12 cellular contexts compared by ENCODE assay signal in the genomic region with DNA sequence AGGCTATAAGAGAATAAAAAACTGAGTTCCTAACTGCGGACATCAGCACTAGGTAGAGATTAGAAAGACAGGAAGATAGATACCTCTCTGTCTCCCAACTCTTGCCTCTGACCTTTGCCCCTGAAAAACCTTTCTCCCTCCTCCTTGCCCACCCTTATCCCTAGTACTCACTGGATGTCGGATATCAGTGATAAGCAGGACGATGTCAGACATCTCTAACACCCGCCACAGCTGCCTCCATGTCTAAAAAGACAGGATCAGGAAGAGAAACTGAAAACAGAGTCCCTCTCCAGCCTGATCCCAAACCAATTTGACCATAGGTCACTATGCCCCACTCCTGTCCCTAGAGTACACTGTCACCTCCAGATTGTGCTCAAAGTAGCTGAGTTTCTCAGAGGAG. TPM values are rescaled to one million over a fixed set of nuclear protein-coding genes. Genes with fewer than 3 reads are reported as not detected.
DNase-seq lines count a peak whose midpoint lies in the region; FAIRE-seq and TF ChIP-seq lines count a peak whose summit lies in the region.
"Had no signal": no experiment of that assay in that cellular context is flagged by ENCODE, and none has a peak within 500 bp of the region (broad histone marks: within the 10 kb centered on the region; RNA-seq: fewer than 3 reads in every experiment).

No MANE protein-coding gene starts in this region.

- no peak overlapping the region for H2BK20ac ChIP-seq in H1 (ENCODE audit: low read length)

- peaks cover 30% of the 10 kb centered on the region for H3K79me2 ChIP-seq in OCI-LY7 (ENCODE audit: insufficient read depth, low read depth, low read length)
- H3K79me2 ChIP-seq in H1 (ENCODE audit: control insufficient read depth in 1 of 2, insufficient read depth in 2 of 2, low read length in 2 of 2): peaks cover 3 to 32% of the 10 kb centered on the region in 2 experiments

- H2AFZ ChIP-seq in OCI-LY7 (ENCODE audit: low read length): no peak overlapping the region
- no peak overlapping the region for H2AFZ ChIP-seq in H1 (ENCODE audit: low read length)
- H2AFZ ChIP-seq: PC-9 had no signal

- H2BK5ac ChIP-seq in H1 (ENCODE audit: low read depth, low read length): no peak overlapping the region

- no peak for TF ChIP-seq RAD21 in H1 (IDR thresholded peaks at IDR 0.05 in 1 of 2, conservative IDR thresholded peaks at IDR 0.05 in 1 of 2; ENCODE audit: low read depth in 2 of 2, low read length in 2 of 2)

- no peak overlapping the region for H3K18ac ChIP-seq in H1 (ENCODE audit: extremely low read depth, low read length)

- no peaks in the 10 kb centered on the region for H3K9me3 ChIP-seq in ES-I3 (ENCODE audit: control insufficient read depth, insufficient read depth, low read length)
- H3K9me3 ChIP-seq in OCI-LY7 (ENCODE audit: low read length): no peaks in the 10 kb centered on the region
- no peaks in the 10 kb centered on the region for H3K9me3 ChIP-seq in H1 (ENCODE audit: insufficient read depth in 2 of 2, low read depth in 1 of 2, low read length in 1 of 2)
- H3K9me3 ChIP-seq in small intestine (ENCODE audit: control insufficient read depth, low read depth): no peaks in the 10 kb centered on the region
- H3K9me3 ChIP-seq: prostate gland had no signal

- WGBS in H1 (ENCODE audit: extremely low coverage in 1 of 2, insufficient coverage in 1 of 2, insufficient read length in 1 of 2, insufficient replicate concordance in 2 of 2, low coverage in 1 of 2, low lambda C conversion rate in 2 of 2, missing lambda C conversion rate in 1 of 2), 2 experiments: 93% methylated on average over 4 of the region's 4 CpGs; no CpG with 5 or more reads in 1 of the 2 experiments
- WGBS in small intestine, 3 donors: 57 to 81% (median 78%) methylated on average over 4 of the region's 4 CpGs

- H3K4me3 ChIP-seq in OCI-LY7 (ENCODE audit: low read depth, low read length, poor library complexity, severe bottlenecking): peak overlapping the region; percentile 84
- H3K4me3 ChIP-seq in H1 (ENCODE audit: extremely low read depth in 1 of 4, insufficient read depth in 2 of 4, low read depth in 3 of 4, low read length in 4 of 4): no peak overlapping the region; a peak in 1 of 8 replicates
- no peak overlapping the region for H3K4me3 ChIP-seq in small intestine (ENCODE audit: low read depth in 1 of 2, low read length in 2 of 2)

- H2BK120ac ChIP-seq in H1 (replicated peaks; ENCODE audit: low read depth, low read length): no peak overlapping the region

- H3K27me3 ChIP-seq in H1 (replicated peaks in 1 of 4; ENCODE audit: control insufficient read depth in 3 of 4, extremely low read depth in 1 of 4, insufficient read depth in 3 of 4, low read length in 3 of 4): no peaks in the 10 kb centered on the region
- H3K27me3 ChIP-seq in small intestine (ENCODE audit: control insufficient read depth in 2 of 2, insufficient read depth in 2 of 2, low read length in 2 of 2): no peaks in the 10 kb centered on the region

- H3K9ac ChIP-seq in ES-I3 (ENCODE audit: low read depth, low read length) (0 out of 2 replicates have a peak overlapping the region, but pooled peaks have one; percentile 90), H1 (replicated peaks in 1 of 4; ENCODE audit: extremely low read depth in 1 of 4, low read depth in 3 of 4, low read length in 3 of 4) (peak overlapping the region in 1 of 4 experiments; percentile 23; a peak in 3 of 7 replicates)

- no peak overlapping the region for H4K91ac ChIP-seq in H1 (replicated peaks; ENCODE audit: insufficient read length, low read length)

- TF ChIP-seq EP300 in H1 (IDR thresholded peaks at IDR 0.05; ENCODE audit: borderline replicate concordance in 1 of 2, low read depth in 2 of 2, low read length in 2 of 2): no peak

- no TSS peak for BruUV-seq in OCI-LY7 (replicated peaks; lab: Mats Ljungman, UMichigan)

- peaks cover 12% of the 10 kb centered on the region for H4K20me1 ChIP-seq in OCI-LY7 (ENCODE audit: insufficient read depth, low read length)
- H4K20me1 ChIP-seq in H1 (replicated peaks in 1 of 2; ENCODE audit: control insufficient read depth in 1 of 2, insufficient read depth in 2 of 2, low read length in 2 of 2): peaks cover 0 to 6% of the 10 kb centered on the region in 2 experiments

- TF ChIP-seq POLR2A in H1 (IDR thresholded peaks at IDR 0.05; ENCODE audit: control extremely low read depth in 1 of 2, low read depth in 2 of 2, low read length in 2 of 2): no peak

- no peak for FAIRE-seq in H1 (lab: Jason Lieb, UNC)
- FAIRE-seq in small intestine (lab: Jason Lieb, UNC): no peak
- FAIRE-seq: H54 had no signal

- no peak overlapping the region for H3K4ac ChIP-seq in H1 (replicated peaks; ENCODE audit: insufficient read length, low read depth, low read length)

- H3K27ac ChIP-seq in OCI-LY7 (ENCODE audit: low read depth, low read length, poor library complexity, severe bottlenecking) (no peak overlapping the region), H1 (ENCODE audit: low read depth, low read length) (no peak overlapping the region), small intestine (ENCODE audit: low read depth in 1 of 2, low read length in 1 of 2) (no peak overlapping the region)
- H3K27ac ChIP-seq: PC-9 had no signal

- H3K36me3 ChIP-seq in ES-I3 (ENCODE audit: insufficient read depth, low read length) (peaks cover 20% of the 10 kb centered on the region; the same call in 1 of the 2 replicates), OCI-LY7 (ENCODE audit: insufficient read depth, low read length) (peaks cover 62% of the 10 kb centered on the region), H1 (ENCODE audit: control insufficient read depth in 2 of 4, insufficient read depth in 4 of 4, low read length in 3 of 4) (peaks cover 4 to 31% (median 20%) of the 10 kb centered on the region in 4 experiments), small intestine (ENCODE audit: control insufficient read depth in 2 of 2, insufficient read depth in 2 of 2, low read length in 2 of 2) (peaks cover 0 to 3% of the 10 kb centered on the region in 2 donors)
- H3K36me3 ChIP-seq: prostate gland had no signal

- no peak for TF ChIP-seq CTCF in OCI-LY7 (conservative IDR thresholded peaks at IDR 0.05; ENCODE audit: low read length)
- no peak for TF ChIP-seq CTCF in H1 (IDR thresholded peaks at IDR 0.05; ENCODE audit: control extremely low read depth in 1 of 3, insufficient read depth in 1 of 3, low read depth in 1 of 3, low read length in 3 of 3)
- no peak for TF ChIP-seq CTCF in neural crest cell (conservative IDR thresholded peaks at IDR 0.05)

- no peaks in the 10 kb centered on the region for H3K9me3 Mint-ChIP-seq in neural crest cell

- no peak overlapping the region for H2BK12ac ChIP-seq in H1 (ENCODE audit: low read depth, low read length)

- peaks cover 2% of the 10 kb centered on the region for H3K36me3 Mint-ChIP-seq in neural crest cell (ENCODE audit: low read depth)

- no peaks in the 10 kb centered on the region for H3K27me3 Mint-ChIP-seq in neural crest cell (ENCODE audit: low read depth)

- H3K4me3 Mint-ChIP-seq in neural crest cell: peak overlapping the region; percentile 93

- H3K4me1 Mint-ChIP-seq in neural crest cell: peaks cover 32% of the 10 kb centered on the region

- H3K56ac ChIP-seq in H1 (replicated peaks; ENCODE audit: insufficient read length, low read depth, low read length): no peak overlapping the region

- intact Hi-C loops in OCI-LY7 (cut with micrococcal nuclease; ENCODE audit: unreplicated experiment): no loop called here

- H4K8ac ChIP-seq in H1 (ENCODE audit: extremely low read depth, insufficient read depth, low read length): no peak overlapping the region

- no peak overlapping the region for H3K14ac ChIP-seq in H1 (ENCODE audit: insufficient read length)

- POLR2A ChIA-PET in OCI-LY7 (lab: Charles Lee): interaction anchor here (0.6 to 1.9 kb wide), 2 partner anchors 10 to 17 kb away, joined by 3 to 6 read pairs; a partner anchor contains a TSS
- POLR2A ChIA-PET in H1 (lab: Charles Lee; ENCODE audit: partially characterized antibody): interaction anchor here (0.7 to 5.4 kb wide), 11 partner anchors 8 to 94 kb away, joined by 3 to 68 read pairs (median 4); a partner anchor contains a TSS

- H4K5ac ChIP-seq in H1 (ENCODE audit: insufficient read length, low read depth, low read length): no peak overlapping the region

- H3K4me1 ChIP-seq in ES-I3 (ENCODE audit: insufficient read depth, low read length): peaks cover 12% of the 10 kb centered on the region; the same call in 1 of the 2 replicates
- H3K4me1 ChIP-seq in OCI-LY7 (ENCODE audit: insufficient read depth, low read length, poor library complexity, severe bottlenecking): peaks cover 18% of the 10 kb centered on the region
- peaks cover 0 to 3% (median 1%) of the 10 kb centered on the region in 4 experiments; a peak in 1 of 7 replicates for H3K4me1 ChIP-seq in H1 (replicated peaks in 1 of 4; ENCODE audit: control insufficient read depth in 3 of 4, insufficient read depth in 4 of 4, low read length in 3 of 4)
- peaks cover 2 to 3% of the 10 kb centered on the region in 2 donors for H3K4me1 ChIP-seq in small intestine (ENCODE audit: control insufficient read depth in 2 of 2, insufficient read depth in 1 of 2, low read depth in 1 of 2, low read length in 1 of 2)
- H3K4me1 ChIP-seq: prostate gland had no signal

- peak overlapping the region; percentile 81 for H3K4me2 ChIP-seq in OCI-LY7 (ENCODE audit: low read length)
- peak overlapping the region; percentile 92 to 99; a peak in 3 of 4 replicates for H3K4me2 ChIP-seq in H1 (ENCODE audit: insufficient read depth in 1 of 2, low read depth in 2 of 2, low read length in 2 of 2)

- peaks cover 16% of the 10 kb centered on the region for H3K23me2 ChIP-seq in H1 (ENCODE audit: low read depth, low read length)

- no peak overlapping the region for H2BK15ac ChIP-seq in H1 (ENCODE audit: low read length)

- H2AK5ac ChIP-seq in H1 (ENCODE audit: low read depth, low read length): no peak overlapping the region

- DNase-seq in OCI-LY7 (ENCODE audit: low spot score): no peak
- DNase-seq in H1 (ENCODE audit: low read depth in 1 of 2, low spot score in 2 of 2): no peak
- DNase-seq in neural crest cell (ENCODE audit: low read depth, low spot score): no peak
- DNase-seq in SIG-M5 (lab: John Stamatoyannopoulos, UW): no peak
- no peak for DNase-seq in middle frontal gyrus (ENCODE audit: extremely low spot score, low spot score)
- DNase-seq in NCI-H2029 (lab: John Stamatoyannopoulos, UW): no peak
- DNase-seq in small intestine: no peak
- DNase-seq: erythroblast, PC-9 had no signal

- 0 out of 2 replicates have a peak, but pooled peaks cover 8% of the 10 kb centered on the region for H3K79me1 ChIP-seq in H1 (ENCODE audit: low read depth, low read length)

- no peaks in the 10 kb centered on the region for H3K9me2 ChIP-seq in OCI-LY7 (ENCODE audit: insufficient read depth, low read length)

- no peak overlapping the region for H3K23ac ChIP-seq in H1 (ENCODE audit: insufficient read length)

- no peak overlapping the region for H3K27ac Mint-ChIP-seq in neural crest cell (ENCODE audit: unreplicated experiment)

- CTCF ChIA-PET in OCI-LY7 (lab: Charles Lee; ENCODE audit: unreplicated experiment) (no interaction called here), H1 (lab: Charles Lee; ENCODE audit: partially characterized antibody) (interaction anchor here (1.0 to 20.8 kb wide), 6 partner anchors 9 to 101 kb away, joined by 3 to 326 read pairs (median 6); no protein-coding TSS in a partner anchor)

RNA-seq across cellular contexts. Expression of a gene that starts 1.9 kb away (rescaled TPM):
- total RNA-seq in OCI-LY7 (2014; rRNA removed; shearing (Covaris generic)): 51.2 and 66.4 TPM in 2 replicates
- total RNA-seq in OCI-LY7 (2022): 114 and 116 TPM in 2 replicates
- total RNA-seq in H1 (2021; fragmentation: NEBNext Ultra II Directional; extraction: Animal tissue kit (Norgen Biotek cat#: 25700)): 67.8 and 75.4 TPM in 2 replicates
- polyA plus RNA-seq in H1 (2011; rRNA removed): 42.4 and 52.9 TPM in 2 replicates
- 47.6 TPM for polyA plus RNA-seq in H1 (2011; cell fraction: cytosol; rRNA removed)
- 56.7 TPM for polyA plus RNA-seq in H1 (2011; cell fraction: nucleus; rRNA removed)
- polyA plus RNA-seq in H1 (2012, experiment 1 of 2): 48.1 to 77.3 TPM (median 64.7 TPM) in 4 replicates
- 42.4 TPM for polyA plus RNA-seq in H1 (2012, experiment 2 of 2)
- 28.4 TPM for polyA plus RNA-seq in H1 (2013, experiment 1 of 2)
- polyA plus RNA-seq in H1 (2013, experiment 2 of 2): 25.4 TPM
- polyA minus RNA-seq in H1 (2011; rRNA and poly(A)+ RNA removed): 34.6 and 41.3 TPM in 2 replicates
- 19.2 TPM for polyA minus RNA-seq in H1 (2011; cell fraction: cytosol; rRNA and poly(A)+ RNA removed)
- polyA minus RNA-seq in H1 (2011; cell fraction: nucleus; rRNA and poly(A)+ RNA removed): 18.8 TPM
- total RNA-seq in neural crest cell: 71.0 and 71.6 TPM in 2 replicates
- polyA plus RNA-seq in small intestine: 10 to 100 TPM; 25.9 to 46.7 (median 39.4) TPM

RNA-seq across cellular contexts. Expression of a gene that starts 2.7 kb away (rescaled TPM):
- 16.7 and 25.2 TPM in 2 replicates for total RNA-seq in OCI-LY7 (2014; rRNA removed; shearing (Covaris generic))
- total RNA-seq in OCI-LY7 (2022) (34.9 and 36.3 TPM in 2 replicates), neural crest cell (41.4 and 41.5 TPM in 2 replicates)
- 10.5 and 11.6 TPM in 2 replicates for total RNA-seq in H1 (2021; fragmentation: NEBNext Ultra II Directional; extraction: Animal tissue kit (Norgen Biotek cat#: 25700))
- polyA plus RNA-seq in H1 (2011; rRNA removed) (24.2 and 24.3 TPM in 2 replicates), small intestine (1 to 10 TPM; 3.6 to 6.1 (median 4.1) TPM)
- polyA plus RNA-seq in H1 (2011; cell fraction: cytosol; rRNA removed): 16.3 TPM
- 20.5 TPM for polyA plus RNA-seq in H1 (2011; cell fraction: nucleus; rRNA removed)
- 10.3 to 11.8 TPM (median 11.1 TPM) in 4 replicates for polyA plus RNA-seq in H1 (2012, experiment 1 of 2)
- 7.9 TPM for polyA plus RNA-seq in H1 (2012, experiment 2 of 2)
- 13.5 TPM for polyA plus RNA-seq in H1 (2013, experiment 1 of 2)
- 11.3 TPM for polyA plus RNA-seq in H1 (2013, experiment 2 of 2)
- 17.6 and 20.3 TPM in 2 replicates for polyA minus RNA-seq in H1 (2011; rRNA and poly(A)+ RNA removed)
- 5.6 TPM for polyA minus RNA-seq in H1 (2011; cell fraction: cytosol; rRNA and poly(A)+ RNA removed)
- 17.8 TPM for polyA minus RNA-seq in H1 (2011; cell fraction: nucleus; rRNA and poly(A)+ RNA removed)

RNA-seq across cellular contexts. Expression of a gene that starts 16.8 kb away (rescaled TPM):
- total RNA-seq in OCI-LY7 (2014; rRNA removed; shearing (Covaris generic)): 53.0 and 126 TPM in 2 replicates
- total RNA-seq in OCI-LY7 (2022) (83.1 and 86.7 TPM in 2 replicates), neural crest cell (93.7 and 98.2 TPM in 2 replicates)
- total RNA-seq in H1 (2021; fragmentation: NEBNext Ultra II Directional; extraction: Animal tissue kit (Norgen Biotek cat#: 25700)): 119 and 123 TPM in 2 replicates
- polyA plus RNA-seq in H1 (2011; rRNA removed) (48.8 and 59.5 TPM in 2 replicates), small intestine (10 to 100 TPM; 30.0 to 40.6 (median 37.0) TPM)
- 71.0 TPM for polyA plus RNA-seq in H1 (2011; cell fraction: cytosol; rRNA removed)
- 104 TPM for polyA plus RNA-seq in H1 (2011; cell fraction: nucleus; rRNA removed)
- 112 to 134 TPM (median 123 TPM) in 4 replicates for polyA plus RNA-seq in H1 (2012, experiment 1 of 2)
- 36.5 TPM for polyA plus RNA-seq in H1 (2012, experiment 2 of 2)
- 91.5 TPM for polyA plus RNA-seq in H1 (2013, experiment 1 of 2)
- 94.1 TPM for polyA plus RNA-seq in H1 (2013, experiment 2 of 2)
- polyA minus RNA-seq in H1 (2011; rRNA and poly(A)+ RNA removed): 84.1 and 96.9 TPM in 2 replicates
- 62.4 TPM for polyA minus RNA-seq in H1 (2011; cell fraction: cytosol; rRNA and poly(A)+ RNA removed)
- 48.9 TPM for polyA minus RNA-seq in H1 (2011; cell fraction: nucleus; rRNA and poly(A)+ RNA removed)
